Comparison of ENCODE assay signal across 15 cellular contexts in genomic region chr12:96520767-96521166, GRCh38.
"Had no signal": no experiment of that assay in that cellular context is flagged by ENCODE, and none has a peak within 500 bp of the region (broad histone marks: within the 10 kb centered on the region; RNA-seq: fewer than 3 reads in every experiment).

No MANE protein-coding gene starts in this region.

- ATAC-seq: activated naive CD4-positive, alpha-beta T cell treated with anti-CD3 and anti-CD28 coated beads, Interleukin-2, amount 50 U/mL, for 72 hours; effector memory CD8-positive, alpha-beta T cell; left lung; stimulated activated naive B cell treated with anti-CD40 and anti-IgM and Interleukin-4, amounts not matched to agents 10 μg/mL and 1 μg/mL and 100 μg/mL, for 72 hours had no signal

- H3K27me3 ChIP-seq: adrenal gland, breast epithelium, left lung had no signal

- H3K4me3 ChIP-seq: adrenal gland, breast epithelium, left lung had no signal

- H3K27ac ChIP-seq: adrenal gland, breast epithelium, epithelial cell of prostate, left lung, WERI-Rb-1 had no signal

- DNase-seq: activated CD4-positive, alpha-beta T cell treated with anti-CD3 and anti-CD28 coated beads, Interleukin-2, amount 50 U/mL, for 48 hours; activated gamma-delta T cell; adrenal gland; effector memory CD8-positive, alpha-beta T cell; head of caudate nucleus; kidney; left lung; midbrain; nephron progenitor cell; nucleus accumbens; stimulated activated naive B cell treated with anti-CD40 and anti-IgM and Interleukin-4, amounts not matched to agents 10 μg/mL and 1 μg/mL and 100 μg/mL, for 72 hours; WERI-Rb-1 had no signal

- H3K36me3 ChIP-seq: adrenal gland, breast epithelium, left lung, WERI-Rb-1 had no signal

- H3K9me3 ChIP-seq: adrenal gland, breast epithelium, left lung had no signal

- H3K4me1 ChIP-seq: adrenal gland, breast epithelium had no signal
